Comparison of ENCODE assay signal across 7 cellular contexts in the genomic region with DNA sequence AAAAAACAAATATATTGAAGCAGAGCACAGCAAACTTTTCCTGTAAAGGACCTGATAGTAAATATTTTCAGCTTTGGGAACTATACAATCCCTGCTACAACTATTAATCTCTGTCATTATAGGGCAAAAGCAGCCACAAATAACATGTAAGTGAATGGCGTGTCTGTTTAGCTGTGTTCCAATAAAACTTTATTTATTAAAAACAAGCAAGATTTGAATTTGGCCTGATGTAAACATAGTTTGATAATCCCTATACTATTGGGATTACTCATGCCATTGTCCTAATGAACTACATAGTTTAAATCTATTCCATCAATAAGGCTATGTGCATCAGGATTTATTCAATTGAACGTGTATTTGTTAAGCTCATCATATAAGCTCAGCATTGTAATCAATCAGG.
"Had no signal": no experiment of that assay in that cellular context is flagged by ENCODE, and none has a peak within 500 bp of the region (broad histone marks: within the 10 kb centered on the region; RNA-seq: fewer than 3 reads in every experiment).

No MANE protein-coding gene starts in this region.

- ATAC-seq: HepG2 had no signal

- DNase-seq: IMR-90, KBM-7, KG1 had no signal

- H3K4me2 ChIP-seq: KMS-11 had no signal

- H3K27ac ChIP-seq: HL-60, KMS-11 had no signal

- FAIRE-seq: HepG2, HTR-8/SVneo had no signal

- H3K9ac ChIP-seq: KMS-11 had no signal
